Comparison of ENCODE assay signal across 16 cellular contexts in the genomic region with DNA sequence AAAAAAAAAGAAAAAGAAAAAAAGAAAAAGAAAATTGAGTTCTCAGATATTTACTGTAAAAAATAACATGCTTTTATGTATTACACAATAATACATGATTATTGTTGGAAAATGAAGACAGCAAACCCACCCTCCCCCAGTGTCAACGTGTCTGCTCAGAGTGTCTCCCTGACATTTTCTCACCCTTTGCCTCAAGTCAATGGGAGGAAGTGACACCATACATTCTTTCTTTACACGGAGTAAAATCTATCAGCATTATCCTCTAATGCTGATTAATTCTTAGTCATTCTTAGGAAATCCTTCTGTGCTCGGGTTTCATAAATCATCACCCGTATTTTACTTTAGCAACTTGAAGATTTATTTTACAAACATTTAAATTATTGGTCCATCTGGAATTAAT. TPM values are rescaled to one million over a fixed set of nuclear protein-coding genes. Genes with fewer than 3 reads are reported as not detected.
DNase-seq lines count a peak whose midpoint lies in the region; ATAC-seq and TF ChIP-seq lines count a peak whose summit lies in the region.
"Had no signal": no experiment of that assay in that cellular context is flagged by ENCODE, and none has a peak within 500 bp of the region (broad histone marks: within the 10 kb centered on the region; RNA-seq: fewer than 3 reads in every experiment).

No MANE protein-coding gene starts in this region.

- H2AK5ac ChIP-seq in trophoblast cell (ENCODE audit: low read length) = no peak overlapping the region

- H3K4ac ChIP-seq in trophoblast cell (ENCODE audit: low read depth, low read length) = no peak overlapping the region

- H3K4me3 ChIP-seq in AG04449 (ENCODE audit: low read depth, low read length) (no peak overlapping the region), cardiac fibroblast (replicated peaks in 1 of 2; ENCODE audit: low read depth in 2 of 2, low read length in 2 of 2) (no peak overlapping the region), trophoblast cell (ENCODE audit: low read depth, low read length) (no peak overlapping the region)
- H3K4me3 ChIP-seq: BLaER1 treated with 17β-estradiol and CSF1 and Interleukin-3, amounts not matched to agents 10 nM and 100 nM had no signal

- no peak overlapping the region for H3K14ac ChIP-seq in trophoblast cell (ENCODE audit: low read length)

- no peak overlapping the region for H2BK5ac ChIP-seq in trophoblast cell (ENCODE audit: low read depth, low read length, poor library complexity)

- H3K23ac ChIP-seq in trophoblast cell (ENCODE audit: low read length) = no peak overlapping the region

- POLR2A ChIA-PET in AG04449 (lab: Yijun Ruan, JAX) = no interaction called here

- H3K79me2 ChIP-seq in trophoblast cell (ENCODE audit: control insufficient read depth, insufficient read depth, low read length, poor library complexity) = no peaks in the 10 kb centered on the region
- H3K79me2 ChIP-seq: parathyroid adenoma had no signal

- no peaks in the 10 kb centered on the region for H3K79me1 ChIP-seq in trophoblast cell (ENCODE audit: low read length)

- H3K36me3 ChIP-seq in trophoblast cell (ENCODE audit: control insufficient read depth in 1 of 2, insufficient read depth in 2 of 2, low read length in 2 of 2) = no peaks in the 10 kb centered on the region
- H3K36me3 ChIP-seq: BLaER1 treated with 17β-estradiol and CSF1 and Interleukin-3, amounts not matched to agents 10 nM and 100 nM had no signal

- H3K27me3 ChIP-seq in trophoblast cell (ENCODE audit: insufficient read depth, low read length) = no peaks in the 10 kb centered on the region
- H3K27me3 ChIP-seq: BLaER1 treated with 17β-estradiol and CSF1 and Interleukin-3, amounts not matched to agents 10 nM and 100 nM had no signal

- H4K91ac ChIP-seq in trophoblast cell (ENCODE audit: low read depth, low read length) = no peak overlapping the region

- no peak overlapping the region for H3K18ac ChIP-seq in trophoblast cell (ENCODE audit: low read length)

- no peak overlapping the region for H3K9ac ChIP-seq in trophoblast cell (ENCODE audit: low read length)
- H3K9ac ChIP-seq: BLaER1 treated with 17β-estradiol and CSF1 and Interleukin-3, amounts not matched to agents 10 nM and 100 nM; parathyroid adenoma had no signal

- ATAC-seq in HG02610 (IDR thresholded peaks at IDR 0.05; ENCODE audit: unreplicated experiment) = no peak
- no peak for ATAC-seq in HG02981 (IDR thresholded peaks at IDR 0.05; ENCODE audit: unreplicated experiment)
- ATAC-seq: stimulated activated effector memory CD8-positive, alpha-beta T cell treated with anti-CD3 and anti-CD28 coated beads, Interleukin-12 subunit alpha, Interleukin-12 subunit beta, amount 100 ng/mL, for 72 hours had no signal

- DNase-seq in AG04449 (ENCODE audit: low read depth, low spot score) (peak; percentile 26), HS-27A (ENCODE audit: low read depth) (peak; percentile 49), cardiac fibroblast (ENCODE audit: low read depth in 2 of 2) (peak; percentile 91 to 92), kidney glomerular epithelial cell (lab: John Stamatoyannopoulos, UW) (peak; percentile 33), trophoblast cell (no peak)
- no peak for DNase-seq in stimulated activated CD4-positive, alpha-beta T cell treated with anti-CD3 and anti-CD28 coated beads, Interleukin-15, amount 100 ng/mL, for 24 hours
- DNase-seq: activated T-cell treated with anti-CD3 and anti-CD28 coated beads for 4 hours; KBM-7; NCI-H2081; stimulated activated CD4-positive, alpha-beta T cell treated with anti-CD3 and anti-CD28 coated beads, Interleukin-2, amount 100 ng/mL, for 24 hours had no signal

- no peak overlapping the region for H4K12ac ChIP-seq in trophoblast cell (ENCODE audit: low read depth, low read length)

- no peak overlapping the region for H3K4me2 ChIP-seq in trophoblast cell (ENCODE audit: low read length)
- H3K4me2 ChIP-seq: BLaER1 treated with 17β-estradiol and CSF1 and Interleukin-3, amounts not matched to agents 10 nM and 100 nM had no signal

- H2BK12ac ChIP-seq in trophoblast cell (ENCODE audit: low read length) = no peak overlapping the region

- H3K27ac ChIP-seq in trophoblast cell (ENCODE audit: low read depth, low read length) = no peak overlapping the region
- H3K27ac ChIP-seq: BLaER1 treated with 17β-estradiol and CSF1 and Interleukin-3, amounts not matched to agents 10 nM and 100 nM; parathyroid adenoma had no signal

- H2AFZ ChIP-seq in trophoblast cell (ENCODE audit: insufficient read depth, low read length, poor library complexity) = no peak overlapping the region
- H2AFZ ChIP-seq: parathyroid adenoma had no signal

- WGBS in trophoblast cell (ENCODE audit: extremely low coverage, insufficient coverage, insufficient read length) = no CpG with 5 or more reads among the region's 4 CpGs

- no peaks in the 10 kb centered on the region for H3K9me3 ChIP-seq in trophoblast cell (ENCODE audit: insufficient read depth, low read depth, low read length)
- H3K9me3 ChIP-seq: BLaER1 treated with 17β-estradiol and CSF1 and Interleukin-3, amounts not matched to agents 10 nM and 100 nM had no signal

- H4K8ac ChIP-seq in trophoblast cell (ENCODE audit: low read depth, low read length) = no peak overlapping the region

- peaks cover 0 to 2% of the 10 kb centered on the region in 2 experiments for H3K4me1 ChIP-seq in trophoblast cell (ENCODE audit: control insufficient read depth in 1 of 2, insufficient read depth in 2 of 2, low read length in 2 of 2)
- H3K4me1 ChIP-seq: BLaER1 treated with 17β-estradiol and CSF1 and Interleukin-3, amounts not matched to agents 10 nM and 100 nM; parathyroid adenoma had no signal

- H2BK120ac ChIP-seq in trophoblast cell (ENCODE audit: insufficient read depth, low read length, poor library complexity) = no peak overlapping the region

- CTCF ChIA-PET in AG04449 (lab: Yijun Ruan, JAX) = no interaction called here

- TF ChIP-seq CTCF in AG04449 (IDR thresholded peaks at IDR 0.05; ENCODE audit: insufficient read depth, low read length, missing control alignments) (no peak), cardiac fibroblast (IDR thresholded peaks at IDR 0.05; ENCODE audit: low read depth, low read length) (no peak)

RNA-seq across cellular contexts. Expression of a gene that starts 32.0 kb away (rescaled TPM):
- polyA plus RNA-seq in trophoblast cell (2013) = 0.03 TPM in 1 of 2 replicates, not detected in the other
- polyA plus RNA-seq: adipose tissue had no signal

Comparison
In these comparisons a context has a peak if more than half of its experiments do, and no peak if none do; other contexts are left out.
1. DNase-seq: peak in AG04449 (single experiment), HS-27A (single experiment), cardiac fibroblast (2 of 2) and kidney glomerular epithelial cell (single experiment); none in stimulated activated CD4-positive, alpha-beta T cell treated with anti-CD3 and anti-CD28 coated beads, Interleukin-15, amount 100 ng/mL, for 24 hours (single experiment) and trophoblast cell (0 of 2).